Comparison of ENCODE assay signal across 8 cellular contexts in genomic region chr3:133805702-133806475, GRCh38. TPM values are rescaled to one million over a fixed set of nuclear protein-coding genes. Genes with fewer than 3 reads are reported as not detected.
A peak's percentile ranks its signal among the peaks of the same experiment; 100 is the strongest.
DNase-seq lines count a peak whose midpoint lies in the region; ATAC-seq, FAIRE-seq and TF ChIP-seq lines count a peak whose summit lies in the region.

SRPRB (plus strand) TSS chr3:133805815; CDS start chr3:133805849, 34 bp downstream.

- peak; percentile 87 for DNase-seq in GM12892 (ENCODE audit: insufficient read length)
- peak; percentile 95 for DNase-seq in NCI-H1436 (lab: John Stamatoyannopoulos, UW)
- DNase-seq in SW480 (ENCODE audit: low spot score): peak; percentile 95
- peak; percentile 93 for DNase-seq in activated naive CD8-positive, alpha-beta T cell treated with anti-CD3 and anti-CD28 coated beads, Interleukin-2, amount 50 U/mL, for 24 hours
- peak; percentile 97 for DNase-seq in cardiac septum (ENCODE audit: low spot score)
- DNase-seq in trophoblast cell: peak; percentile 98 to 99
- DNase-seq in tibial nerve (ENCODE audit: low spot score in 2 of 2): peak; percentile 82 to 89

- peak within 1 kb of the TSS; percentile 28 for H3K4ac ChIP-seq in trophoblast cell (ENCODE audit: low read depth, low read length)

- H2AFZ ChIP-seq in trophoblast cell (ENCODE audit: insufficient read depth, low read length, poor library complexity): peak within 1 kb of the TSS; percentile 79

- no peak within 1 kb of the TSS for H2BK120ac ChIP-seq in trophoblast cell (ENCODE audit: insufficient read depth, low read length, poor library complexity)

- H3K27me3 ChIP-seq in trophoblast cell (ENCODE audit: insufficient read depth, low read length) (no peaks in the 10 kb centered on the region), tibial nerve (no peaks in the 10 kb centered on the region)

- peak; percentile 57 to 81 for TF ChIP-seq EP300 in tibial nerve (IDR thresholded peaks at IDR 0.05)

- TF ChIP-seq POLR2A in GM12892 (IDR thresholded peaks at IDR 0.05; ENCODE audit: low read depth, low read length) (peak; percentile 88; the same call in 1 of the 2 replicates), tibial nerve (IDR thresholded peaks at IDR 0.05) (peak; percentile 36 to 44)

- peak within 1 kb of the TSS; percentile 42 for H3K9ac ChIP-seq in trophoblast cell (ENCODE audit: low read length)

- H2BK5ac ChIP-seq in trophoblast cell (ENCODE audit: low read depth, low read length, poor library complexity): peak within 1 kb of the TSS; percentile 18

- H3K36me3 ChIP-seq in trophoblast cell (ENCODE audit: control insufficient read depth in 1 of 2, insufficient read depth in 2 of 2, low read length in 2 of 2) (peaks cover 3 to 5% of the 10 kb centered on the region in 2 experiments), tibial nerve (peaks cover 0 to 26% (median 5%) of the 10 kb centered on the region in 3 donors)

- peak within 1 kb of the TSS; percentile 82 for H3K4me2 ChIP-seq in trophoblast cell (ENCODE audit: low read length)

- no peaks in the 10 kb centered on the region for H3K9me3 Mint-ChIP-seq in activated naive CD8-positive, alpha-beta T cell treated with anti-CD3 and anti-CD28 coated beads, Interleukin-2, amount 50 U/mL, for 24 hours

- peaks cover 35% of the 10 kb centered on the region for H3K36me3 Mint-ChIP-seq in activated naive CD8-positive, alpha-beta T cell treated with anti-CD3 and anti-CD28 coated beads, Interleukin-2, amount 50 U/mL, for 24 hours (ENCODE audit: low read depth)

- no peak within 1 kb of the TSS for H2AK5ac ChIP-seq in trophoblast cell (ENCODE audit: low read length)

- peaks cover 4% of the 10 kb centered on the region for H3K79me2 ChIP-seq in trophoblast cell (ENCODE audit: control insufficient read depth, insufficient read depth, low read length, poor library complexity)

- H4K8ac ChIP-seq in trophoblast cell (ENCODE audit: low read depth, low read length): peak within 1 kb of the TSS; percentile 76

- H3K27ac ChIP-seq in trophoblast cell (ENCODE audit: low read depth, low read length) (no peak within 1 kb of the TSS), tibial nerve (peak within 1 kb of the TSS in 3 of 4 donors; percentile 57 to 75 (median 74))

- FAIRE-seq in GM12892 (lab: Jason Lieb, UNC): peak; percentile 100

- no peak within 1 kb of the TSS for H4K12ac ChIP-seq in trophoblast cell (ENCODE audit: low read depth, low read length)

- no peaks in the 10 kb centered on the region for H3K27me3 Mint-ChIP-seq in activated naive CD8-positive, alpha-beta T cell treated with anti-CD3 and anti-CD28 coated beads, Interleukin-2, amount 50 U/mL, for 24 hours

- no peak within 1 kb of the TSS for H2BK12ac ChIP-seq in trophoblast cell (ENCODE audit: low read length)

- WGBS in trophoblast cell (ENCODE audit: extremely low coverage, insufficient coverage, insufficient read length): no CpG with 5 or more reads among the region's 53 CpGs
- WGBS in tibial nerve, 2 donors: 0% methylated on average over 11 to 36 of the region's 53 CpGs

- peak within 1 kb of the TSS; percentile 65 for H3K18ac ChIP-seq in trophoblast cell (ENCODE audit: low read length)

- H3K4me3 ChIP-seq in trophoblast cell (ENCODE audit: low read depth, low read length): peak within 1 kb of the TSS; percentile 93
- peak within 1 kb of the TSS; percentile 74 to 95 (median 78) for H3K4me3 ChIP-seq in tibial nerve

- H3K4me1 ChIP-seq in trophoblast cell (ENCODE audit: control insufficient read depth in 1 of 2, insufficient read depth in 2 of 2, low read length in 2 of 2) (peaks cover 0 to 4% of the 10 kb centered on the region in 2 experiments), tibial nerve (peaks cover 0 to 22% (median 9%) of the 10 kb centered on the region in 4 donors)

- H3K23ac ChIP-seq in trophoblast cell (ENCODE audit: low read length): no peak within 1 kb of the TSS

- peak within 1 kb of the TSS; percentile 78 for H4K91ac ChIP-seq in trophoblast cell (ENCODE audit: low read depth, low read length)

- TF ChIP-seq CTCF in tibial nerve (IDR thresholded peaks at IDR 0.05): peak in 1 of 5 experiments; percentile 28

- no peaks in the 10 kb centered on the region for H3K9me3 ChIP-seq in trophoblast cell (ENCODE audit: insufficient read depth, low read depth, low read length)
- no peaks in the 10 kb centered on the region for H3K9me3 ChIP-seq in tibial nerve

- peak; percentile 98 for ATAC-seq in HG02840 (IDR thresholded peaks at IDR 0.05; ENCODE audit: low FRiP score, unreplicated experiment)
- ATAC-seq in activated naive CD8-positive, alpha-beta T cell treated with anti-CD3 and anti-CD28 coated beads, Interleukin-2, amount 50 U/mL, for 24 hours: peak; percentile 99

- H3K27ac Mint-ChIP-seq in activated naive CD8-positive, alpha-beta T cell treated with anti-CD3 and anti-CD28 coated beads, Interleukin-2, amount 50 U/mL, for 24 hours: peak within 1 kb of the TSS; percentile 100

- H3K4me3 Mint-ChIP-seq in activated naive CD8-positive, alpha-beta T cell treated with anti-CD3 and anti-CD28 coated beads, Interleukin-2, amount 50 U/mL, for 24 hours: peak within 1 kb of the TSS; percentile 95

- peaks cover 37% of the 10 kb centered on the region for H3K4me1 Mint-ChIP-seq in activated naive CD8-positive, alpha-beta T cell treated with anti-CD3 and anti-CD28 coated beads, Interleukin-2, amount 50 U/mL, for 24 hours

- H3K14ac ChIP-seq in trophoblast cell (ENCODE audit: low read length): peak within 1 kb of the TSS; percentile 38

- intact Hi-C loops in cardiac septum (cut with DNase I): loop anchor here (5.0 to 10.0 kb wide), 3 partner anchors 144 to 1081 kb away; partner anchors contain the start of genes ANAPC13, CEP63, NPHP3 and TOPBP1

- no peaks in the 10 kb centered on the region for H3K79me1 ChIP-seq in trophoblast cell (ENCODE audit: low read length)

RNA-seq across cellular contexts. Expression of gene SRPRB, which starts in this region (rescaled TPM):
- polyA plus RNA-seq in GM12892 (2012; ENCODE audit: missing spikeins): 24.4 TPM
- total RNA-seq in cardiac septum (27.6 TPM), tibial nerve (10 to 100 TPM; 14.3 to 19.7 (median 18.0) TPM)
- 38.7 and 40.6 TPM in 2 replicates for polyA plus RNA-seq in trophoblast cell (2013)
